In genomic region chr6:26354162-26354561, GRCh38 we compare ENCODE assay signal across 21 cellular contexts. TPM values are rescaled to one million over a fixed set of nuclear protein-coding genes. Genes with fewer than 3 reads are reported as not detected.
DNase-seq lines count a peak whose midpoint lies in the region; ATAC-seq, FAIRE-seq and TF ChIP-seq lines count a peak whose summit lies in the region.
"Had no signal": no experiment of that assay in that cellular context is flagged by ENCODE, and none has a peak within 500 bp of the region (broad histone marks: within the 10 kb centered on the region; RNA-seq: fewer than 3 reads in every experiment).

No MANE protein-coding gene starts in this region.

- CTCF ChIA-PET in HepG2 (lab: Yijun Ruan, JAX; ENCODE audit: low intra/inter-chr PET ratio, low total read pairs): no interaction called here

- 7% methylated on average over 3 of the region's 3 CpGs for WGBS in HepG2 (ENCODE audit: low lambda C conversion rate)
- WGBS in right lobe of liver (ENCODE audit: insufficient coverage, low coverage, low lambda C conversion rate, missing lambda C conversion rate): 51% methylated on average over 3 of the region's 3 CpGs
- 58 to 70% methylated on average over 3 of the region's 3 CpGs for WGBS in pancreas, 2 donors

- TF ChIP-seq POLR2A in HepG2 (IDR thresholded peaks at IDR 0.05; ENCODE audit: insufficient read depth in 1 of 2, low read depth in 2 of 2, low read length in 2 of 2) (no peak), right lobe of liver (IDR thresholded peaks at IDR 0.05) (no peak)

- H3K9me3 ChIP-seq in HepG2 (ENCODE audit: low read length) (no peaks in the 10 kb centered on the region), right lobe of liver (no peaks in the 10 kb centered on the region), pancreas (no peaks in the 10 kb centered on the region)
- H3K9me3 ChIP-seq: A549, Caco-2 had no signal

- no TSS peak for BruUV-seq in HepG2 (replicated peaks; lab: Mats Ljungman, UMichigan)

- ATAC-seq in HepG2: peak; percentile 37; the same call in 1 of the 3 replicates
- no peak for ATAC-seq in right lobe of liver
- ATAC-seq in pancreas: no peak
- no peak for ATAC-seq in GM21381 (IDR thresholded peaks at IDR 0.05; ENCODE audit: unreplicated experiment)
- ATAC-seq: A549 had no signal

- FAIRE-seq in HepG2 (lab: Jason Lieb, UNC) (no peak), pancreas (lab: Jason Lieb, UNC) (no peak)
- FAIRE-seq: A549, H54 had no signal

- POLR2A ChIA-PET in HepG2 (lab: Yijun Ruan, JAX): no interaction called here

- no peak for TF ChIP-seq RAD21 in HepG2 (CRISPR knock-in tag; IDR thresholded peaks at IDR 0.05)

- H3K9ac ChIP-seq in HepG2 (ENCODE audit: insufficient read depth, low read depth, low read length): no peak overlapping the region
- H3K9ac ChIP-seq: GM23248 had no signal

- H3K27ac ChIP-seq in HepG2 (ENCODE audit: extremely low read length, insufficient read depth, low read length) (no peak overlapping the region), right lobe of liver (no peak overlapping the region), pancreas (no peak overlapping the region)
- H3K27ac ChIP-seq: 22Rv1, C4-2B, GM23248, HL-60 had no signal

- H3K4me2 ChIP-seq in HepG2 (ENCODE audit: low read depth, low read length): peak overlapping the region; percentile 49
- H3K4me2 ChIP-seq: A549 had no signal

- TF ChIP-seq CTCF in HepG2 (CRISPR knock-in tag; IDR thresholded peaks at IDR 0.05): no peak
- TF ChIP-seq CTCF in right lobe of liver (IDR thresholded peaks at IDR 0.05): no peak
- no peak for TF ChIP-seq CTCF in pancreas (IDR thresholded peaks at IDR 0.05)

- no peaks in the 10 kb centered on the region for H3K27me3 ChIP-seq in HepG2 (ENCODE audit: control insufficient read depth in 1 of 2, insufficient read depth in 2 of 2, low read length in 2 of 2)
- no peaks in the 10 kb centered on the region for H3K27me3 ChIP-seq in right lobe of liver
- no peaks in the 10 kb centered on the region for H3K27me3 ChIP-seq in pancreas

- H3K4me1 ChIP-seq in HepG2 (ENCODE audit: insufficient read depth, low read length) (peaks cover 63% of the 10 kb centered on the region), right lobe of liver (no peaks in the 10 kb centered on the region), pancreas (no peaks in the 10 kb centered on the region)

- H2AFZ ChIP-seq in HepG2 (ENCODE audit: low read length): peak overlapping the region; percentile 81
- H2AFZ ChIP-seq: GM23248 had no signal

- intact Hi-C loops in HepG2 (cut with micrococcal nuclease; ENCODE audit: unreplicated experiment) (no loop called here), right lobe of liver (cut with DNase I) (no loop called here), pancreas (cut with DNase I) (no loop called here)

- H3K79me2 ChIP-seq in HepG2 (ENCODE audit: insufficient read depth, low read length): no peaks in the 10 kb centered on the region

- no peak for TF ChIP-seq EP300 in HepG2 (IDR thresholded peaks at IDR 0.05; ENCODE audit: low read depth in 2 of 2, low read length in 2 of 2)
- TF ChIP-seq EP300 in HepG2 (CRISPR knock-in tag; IDR thresholded peaks at IDR 0.05; ENCODE audit: borderline replicate concordance): no peak

- no peaks in the 10 kb centered on the region for H3K36me3 ChIP-seq in HepG2 (replicated peaks in 1 of 2; ENCODE audit: control insufficient read depth in 1 of 2, insufficient read depth in 2 of 2, low read length in 2 of 2)
- no peaks in the 10 kb centered on the region for H3K36me3 ChIP-seq in right lobe of liver
- H3K36me3 ChIP-seq in pancreas: no peaks in the 10 kb centered on the region

- DNase-seq in HepG2 (ENCODE audit: low spot score) (no peak), right lobe of liver (no peak), M059J (ENCODE audit: low read depth) (peak; percentile 57), kidney tubule cell (ENCODE audit: low spot score) (peak; percentile 42), T-helper 1 cell (no peak), pancreas (no peak), SW 1271 (lab: John Stamatoyannopoulos, UW) (no peak)
- DNase-seq: AML-193; Caco-2; CD4-positive, alpha-beta T cell; DMS153; DMS79; GF-D8; GM23248; HCEC 1CT had no signal

- H3K4me3 ChIP-seq in HepG2 (replicated peaks in 1 of 3; ENCODE audit: insufficient read depth in 1 of 3, low read depth in 2 of 3, low read length in 3 of 3): no peak overlapping the region
- no peak overlapping the region for H3K4me3 ChIP-seq in right lobe of liver
- no peak overlapping the region for H3K4me3 ChIP-seq in pancreas
- H3K4me3 ChIP-seq: A549, GM23248 had no signal

- in situ Hi-C loops in HepG2 (cut with HindIII; ENCODE audit: extremely low pct_ligation_motif_present, low pct_unique_long_range_greater_than_20kb): no loop called here

- H4K20me1 ChIP-seq in HepG2 (ENCODE audit: insufficient read depth, low read length): no peaks in the 10 kb centered on the region

RNA-seq across cellular contexts. Expression of gene BTN3A2, which starts 10.8 kb away (rescaled TPM):
- 18.9 and 21.3 TPM in 2 replicates for total RNA-seq in HepG2 (2016; rRNA removed; fragmentation: Illumina TruSeq; extraction: Trizol)
- total RNA-seq in HepG2 (2016; cell fraction: cytosol; rRNA removed; fragmentation: Illumina TruSeq; extraction: Trizol; ENCODE audit: low read depth): 3.4 and 4.3 TPM in 2 replicates
- 17.8 and 20.4 TPM in 2 replicates for total RNA-seq in HepG2 (2016; cell fraction: insoluble cytoplasmic fraction; rRNA removed; fragmentation: Illumina TruSeq; extraction: Trizol)
- 13.3 and 13.9 TPM in 2 replicates for total RNA-seq in HepG2 (2016; cell fraction: membrane; rRNA removed; fragmentation: Illumina TruSeq; extraction: Trizol)
- 16.6 and 20.6 TPM in 2 replicates for total RNA-seq in HepG2 (2016; cell fraction: nucleus; rRNA removed; fragmentation: Illumina TruSeq; extraction: Trizol)
- 36.2 and 36.3 TPM in 2 replicates for polyA plus RNA-seq in HepG2 (2011; rRNA removed)
- polyA plus RNA-seq in HepG2 (2011; cell fraction: cytosol; rRNA removed): 28.2 and 31.2 TPM in 2 replicates
- polyA plus RNA-seq in HepG2 (2011; cell fraction: nucleus; rRNA removed): 36.5 and 54.5 TPM in 2 replicates
- polyA plus RNA-seq in HepG2 (2012): 22.7 and 24.1 TPM in 2 replicates
- 3.2 and 3.3 TPM in 2 replicates for polyA plus RNA-seq in HepG2 (2016; cell fraction: cytosol; fragmentation: Illumina TruSeq; extraction: Trizol; ENCODE audit: low read depth)
- polyA plus RNA-seq in HepG2 (2016; cell fraction: insoluble cytoplasmic fraction; fragmentation: Illumina TruSeq; extraction: Trizol; ENCODE audit: low read depth): 14.2 and 14.4 TPM in 2 replicates
- 8.3 and 9.3 TPM in 2 replicates for polyA plus RNA-seq in HepG2 (2016; cell fraction: membrane; fragmentation: Illumina TruSeq; extraction: Trizol; ENCODE audit: low read depth)
- 33.8 and 37.9 TPM in 2 replicates for polyA plus RNA-seq in HepG2 (2016; cell fraction: nucleus; fragmentation: Illumina TruSeq; extraction: Trizol; ENCODE audit: insufficient read depth, low read depth)
- 35.9 and 51.8 TPM in 2 replicates for polyA minus RNA-seq in HepG2 (2011; rRNA and poly(A)+ RNA removed; ENCODE audit: low replicate concordance)
- 12.0 and 17.2 TPM in 2 replicates for polyA minus RNA-seq in HepG2 (2011; cell fraction: cytosol; rRNA and poly(A)+ RNA removed)
- polyA minus RNA-seq in HepG2 (2011; cell fraction: nucleus; rRNA and poly(A)+ RNA removed): 21.9 and 35.8 TPM in 2 replicates
- total RNA-seq in right lobe of liver: 10 to 100 TPM in 5 of 6 experiments, 1 to 10 TPM in 1; 7.7 to 21.6 (median 15.4) TPM
- total RNA-seq in M059J (2014; rRNA removed; shearing (Covaris generic)): 55.2 and 56.8 TPM in 2 replicates
- 10 to 100 TPM in 4 of 6 donors, 1 to 10 TPM in 2; 2.5 to 45.7 (median 10.6) TPM for total RNA-seq in pancreas
- polyA plus RNA-seq in pancreas: 1 to 10 TPM; 5.9 to 8.1 TPM

RNA-seq across cellular contexts. Expression of gene BTN2A2, which starts 28.7 kb away (rescaled TPM):
- total RNA-seq in HepG2 (2016; rRNA removed; fragmentation: Illumina TruSeq; extraction: Trizol) (6.0 and 12.2 TPM in 2 replicates), right lobe of liver (1 to 10 TPM; 1.9 to 5.3 (median 3.7) TPM), pancreas (10 to 100 TPM in 1 of 6 donors, 1 to 10 TPM in 5; 1.7 to 10.5 (median 5.0) TPM)
- 2.6 and 2.7 TPM in 2 replicates for total RNA-seq in HepG2 (2016; cell fraction: cytosol; rRNA removed; fragmentation: Illumina TruSeq; extraction: Trizol; ENCODE audit: low read depth)
- total RNA-seq in HepG2 (2016; cell fraction: insoluble cytoplasmic fraction; rRNA removed; fragmentation: Illumina TruSeq; extraction: Trizol): 5.9 and 11.3 TPM in 2 replicates
- total RNA-seq in HepG2 (2016; cell fraction: membrane; rRNA removed; fragmentation: Illumina TruSeq; extraction: Trizol): 3.3 and 3.6 TPM in 2 replicates
- total RNA-seq in HepG2 (2016; cell fraction: nucleus; rRNA removed; fragmentation: Illumina TruSeq; extraction: Trizol): 18.5 and 19.7 TPM in 2 replicates
- polyA plus RNA-seq in HepG2 (2011; rRNA removed) (10.8 and 15.4 TPM in 2 replicates), pancreas (1 to 10 TPM; 3.8 to 4.4 TPM)
- polyA plus RNA-seq in HepG2 (2011; cell fraction: cytosol; rRNA removed): 8.1 and 9.6 TPM in 2 replicates
- polyA plus RNA-seq in HepG2 (2011; cell fraction: nucleus; rRNA removed): 24.5 and 30.2 TPM in 2 replicates
- 8.5 and 8.6 TPM in 2 replicates for polyA plus RNA-seq in HepG2 (2012)
- polyA plus RNA-seq in HepG2 (2016; cell fraction: cytosol; fragmentation: Illumina TruSeq; extraction: Trizol; ENCODE audit: low read depth): 0.77 and 0.96 TPM in 2 replicates
- 4.7 and 5.5 TPM in 2 replicates for polyA plus RNA-seq in HepG2 (2016; cell fraction: insoluble cytoplasmic fraction; fragmentation: Illumina TruSeq; extraction: Trizol; ENCODE audit: low read depth)
- 1.7 and 2.0 TPM in 2 replicates for polyA plus RNA-seq in HepG2 (2016; cell fraction: membrane; fragmentation: Illumina TruSeq; extraction: Trizol; ENCODE audit: low read depth)
- 17.6 and 22.8 TPM in 2 replicates for polyA plus RNA-seq in HepG2 (2016; cell fraction: nucleus; fragmentation: Illumina TruSeq; extraction: Trizol; ENCODE audit: insufficient read depth, low read depth)
- 2.5 and 22.6 TPM in 2 replicates for polyA minus RNA-seq in HepG2 (2011; rRNA and poly(A)+ RNA removed; ENCODE audit: low replicate concordance)
- 6.1 and 6.4 TPM in 2 replicates for polyA minus RNA-seq in HepG2 (2011; cell fraction: cytosol; rRNA and poly(A)+ RNA removed)
- 29.2 and 34.7 TPM in 2 replicates for polyA minus RNA-seq in HepG2 (2011; cell fraction: nucleus; rRNA and poly(A)+ RNA removed)
- 25.1 and 26.0 TPM in 2 replicates for total RNA-seq in M059J (2014; rRNA removed; shearing (Covaris generic))

RNA-seq across cellular contexts. Expression of gene BTN3A1, which starts 47.9 kb away (rescaled TPM):
- total RNA-seq in HepG2 (2016; rRNA removed; fragmentation: Illumina TruSeq; extraction: Trizol) (8.1 and 13.3 TPM in 2 replicates), right lobe of liver (10 to 100 TPM in 4 of 6 experiments, 1 to 10 TPM in 2; 9.0 to 15.9 (median 10.6) TPM), pancreas (10 to 100 TPM in 4 of 6 donors, 1 to 10 TPM in 2; 3.9 to 33.5 (median 13.3) TPM)
- total RNA-seq in HepG2 (2016; cell fraction: cytosol; rRNA removed; fragmentation: Illumina TruSeq; extraction: Trizol; ENCODE audit: low read depth): 3.0 and 3.2 TPM in 2 replicates
- 8.0 and 11.8 TPM in 2 replicates for total RNA-seq in HepG2 (2016; cell fraction: insoluble cytoplasmic fraction; rRNA removed; fragmentation: Illumina TruSeq; extraction: Trizol)
- total RNA-seq in HepG2 (2016; cell fraction: membrane; rRNA removed; fragmentation: Illumina TruSeq; extraction: Trizol): 7.8 and 8.0 TPM in 2 replicates
- 15.9 and 17.1 TPM in 2 replicates for total RNA-seq in HepG2 (2016; cell fraction: nucleus; rRNA removed; fragmentation: Illumina TruSeq; extraction: Trizol)
- polyA plus RNA-seq in HepG2 (2011; rRNA removed) (14.0 and 17.0 TPM in 2 replicates), pancreas (10 to 100 TPM in 1 of 2 donors, 1 to 10 TPM in 1; 8.9 to 13.9 TPM)
- 6.9 and 9.3 TPM in 2 replicates for polyA plus RNA-seq in HepG2 (2011; cell fraction: cytosol; rRNA removed)
- polyA plus RNA-seq in HepG2 (2011; cell fraction: nucleus; rRNA removed): 29.0 and 46.1 TPM in 2 replicates
- polyA plus RNA-seq in HepG2 (2012): 9.4 and 11.5 TPM in 2 replicates
- 0.54 and 0.75 TPM in 2 replicates for polyA plus RNA-seq in HepG2 (2016; cell fraction: cytosol; fragmentation: Illumina TruSeq; extraction: Trizol; ENCODE audit: low read depth)
- 4.6 and 4.8 TPM in 2 replicates for polyA plus RNA-seq in HepG2 (2016; cell fraction: insoluble cytoplasmic fraction; fragmentation: Illumina TruSeq; extraction: Trizol; ENCODE audit: low read depth)
- polyA plus RNA-seq in HepG2 (2016; cell fraction: membrane; fragmentation: Illumina TruSeq; extraction: Trizol; ENCODE audit: low read depth): 2.4 and 2.5 TPM in 2 replicates
- polyA plus RNA-seq in HepG2 (2016; cell fraction: nucleus; fragmentation: Illumina TruSeq; extraction: Trizol; ENCODE audit: insufficient read depth, low read depth): 27.2 and 30.6 TPM in 2 replicates
- polyA minus RNA-seq in HepG2 (2011; rRNA and poly(A)+ RNA removed; ENCODE audit: low replicate concordance): 46.1 and 68.9 TPM in 2 replicates
- 8.0 and 8.9 TPM in 2 replicates for polyA minus RNA-seq in HepG2 (2011; cell fraction: cytosol; rRNA and poly(A)+ RNA removed)
- 17.8 and 27.4 TPM in 2 replicates for polyA minus RNA-seq in HepG2 (2011; cell fraction: nucleus; rRNA and poly(A)+ RNA removed)
- total RNA-seq in M059J (2014; rRNA removed; shearing (Covaris generic)): 72.0 and 72.7 TPM in 2 replicates

Comparison
In these comparisons a context has a peak if more than half of its experiments do, and no peak if none do; other contexts are left out.
1. DNase-seq: peak in M059J (single experiment) and kidney tubule cell (single experiment); none in HepG2 (single experiment), right lobe of liver (0 of 3), T-helper 1 cell (0 of 5), pancreas (0 of 6) and SW 1271 (0 of 2).